Comparison of ENCODE assay signal across 7 cellular contexts in genomic region chr13:26686285-26686684, GRCh38.
"Had no signal": no experiment of that assay in that cellular context is flagged by ENCODE, and none has a peak within 500 bp of the region (broad histone marks: within the 10 kb centered on the region; RNA-seq: fewer than 3 reads in every experiment).

No MANE protein-coding gene starts in this region.

- DNase-seq: H9, HCEC 1CT, KBM-7 had no signal

- ATAC-seq: GM23338, HepG2 had no signal

- H3K4me2 ChIP-seq: GM23338 had no signal

- H3K36me3 Mint-ChIP-seq: IgD-negative memory B cell had no signal

- H3K27ac Mint-ChIP-seq: GM23338, H9, IgD-negative memory B cell had no signal

- H3K4me1 Mint-ChIP-seq: GM23338, H9, IgD-negative memory B cell had no signal

- H2AFZ ChIP-seq: GM23338 had no signal

- H3K4me3 ChIP-seq: GM23338 had no signal

- H3K27ac ChIP-seq: HL-60 had no signal

- H3K4me3 Mint-ChIP-seq: GM23338, H9, IgD-negative memory B cell had no signal
